In the genomic region with DNA sequence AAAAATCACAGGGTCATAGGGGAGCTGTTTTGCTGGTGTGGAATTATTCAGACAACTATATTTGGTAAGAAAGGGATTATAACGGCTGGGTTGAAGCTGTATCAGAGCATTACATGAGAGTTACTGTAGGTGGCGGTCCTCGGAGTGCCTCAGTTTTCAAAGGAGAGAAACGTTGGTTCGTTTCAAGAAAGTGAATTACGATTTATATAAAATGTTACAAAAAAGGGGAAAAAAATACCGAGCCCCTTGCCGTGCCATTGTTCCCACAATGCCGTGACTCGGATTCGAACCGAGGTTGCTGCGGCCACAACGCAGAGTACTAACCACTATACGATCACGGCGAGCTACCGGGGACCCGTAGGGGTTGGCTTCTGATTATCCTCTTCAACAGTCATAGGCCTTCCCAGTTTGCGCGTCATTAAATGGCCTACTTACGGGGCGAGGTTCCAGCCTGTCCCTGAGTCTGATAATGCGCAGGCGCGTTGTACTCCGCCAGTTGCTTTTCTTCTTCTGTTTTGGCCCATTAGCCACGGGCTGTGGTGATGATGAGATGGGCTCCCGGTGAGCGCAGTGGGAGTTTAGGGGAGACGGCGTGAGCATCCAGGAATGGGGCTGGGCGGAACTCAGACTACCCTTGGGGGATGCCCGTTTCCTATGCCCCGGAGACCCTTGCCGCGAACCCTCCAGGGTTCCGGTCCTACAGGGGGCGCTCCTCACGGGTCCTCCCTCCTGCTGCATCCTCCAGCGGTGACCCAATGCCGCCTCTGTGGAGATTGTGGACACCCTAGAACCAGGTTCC, we compare ENCODE assay signal across 1 cellular context.
TF ChIP-seq lines count a peak whose summit lies in the region.

No MANE protein-coding gene starts in this region.

TF ChIP-seq in HepG2, 621 proteins besides CTCF, POLR2A, EP300 and RAD21 (continued from another document and continues in another):
- TF ChIP-seq, protein P1, sequence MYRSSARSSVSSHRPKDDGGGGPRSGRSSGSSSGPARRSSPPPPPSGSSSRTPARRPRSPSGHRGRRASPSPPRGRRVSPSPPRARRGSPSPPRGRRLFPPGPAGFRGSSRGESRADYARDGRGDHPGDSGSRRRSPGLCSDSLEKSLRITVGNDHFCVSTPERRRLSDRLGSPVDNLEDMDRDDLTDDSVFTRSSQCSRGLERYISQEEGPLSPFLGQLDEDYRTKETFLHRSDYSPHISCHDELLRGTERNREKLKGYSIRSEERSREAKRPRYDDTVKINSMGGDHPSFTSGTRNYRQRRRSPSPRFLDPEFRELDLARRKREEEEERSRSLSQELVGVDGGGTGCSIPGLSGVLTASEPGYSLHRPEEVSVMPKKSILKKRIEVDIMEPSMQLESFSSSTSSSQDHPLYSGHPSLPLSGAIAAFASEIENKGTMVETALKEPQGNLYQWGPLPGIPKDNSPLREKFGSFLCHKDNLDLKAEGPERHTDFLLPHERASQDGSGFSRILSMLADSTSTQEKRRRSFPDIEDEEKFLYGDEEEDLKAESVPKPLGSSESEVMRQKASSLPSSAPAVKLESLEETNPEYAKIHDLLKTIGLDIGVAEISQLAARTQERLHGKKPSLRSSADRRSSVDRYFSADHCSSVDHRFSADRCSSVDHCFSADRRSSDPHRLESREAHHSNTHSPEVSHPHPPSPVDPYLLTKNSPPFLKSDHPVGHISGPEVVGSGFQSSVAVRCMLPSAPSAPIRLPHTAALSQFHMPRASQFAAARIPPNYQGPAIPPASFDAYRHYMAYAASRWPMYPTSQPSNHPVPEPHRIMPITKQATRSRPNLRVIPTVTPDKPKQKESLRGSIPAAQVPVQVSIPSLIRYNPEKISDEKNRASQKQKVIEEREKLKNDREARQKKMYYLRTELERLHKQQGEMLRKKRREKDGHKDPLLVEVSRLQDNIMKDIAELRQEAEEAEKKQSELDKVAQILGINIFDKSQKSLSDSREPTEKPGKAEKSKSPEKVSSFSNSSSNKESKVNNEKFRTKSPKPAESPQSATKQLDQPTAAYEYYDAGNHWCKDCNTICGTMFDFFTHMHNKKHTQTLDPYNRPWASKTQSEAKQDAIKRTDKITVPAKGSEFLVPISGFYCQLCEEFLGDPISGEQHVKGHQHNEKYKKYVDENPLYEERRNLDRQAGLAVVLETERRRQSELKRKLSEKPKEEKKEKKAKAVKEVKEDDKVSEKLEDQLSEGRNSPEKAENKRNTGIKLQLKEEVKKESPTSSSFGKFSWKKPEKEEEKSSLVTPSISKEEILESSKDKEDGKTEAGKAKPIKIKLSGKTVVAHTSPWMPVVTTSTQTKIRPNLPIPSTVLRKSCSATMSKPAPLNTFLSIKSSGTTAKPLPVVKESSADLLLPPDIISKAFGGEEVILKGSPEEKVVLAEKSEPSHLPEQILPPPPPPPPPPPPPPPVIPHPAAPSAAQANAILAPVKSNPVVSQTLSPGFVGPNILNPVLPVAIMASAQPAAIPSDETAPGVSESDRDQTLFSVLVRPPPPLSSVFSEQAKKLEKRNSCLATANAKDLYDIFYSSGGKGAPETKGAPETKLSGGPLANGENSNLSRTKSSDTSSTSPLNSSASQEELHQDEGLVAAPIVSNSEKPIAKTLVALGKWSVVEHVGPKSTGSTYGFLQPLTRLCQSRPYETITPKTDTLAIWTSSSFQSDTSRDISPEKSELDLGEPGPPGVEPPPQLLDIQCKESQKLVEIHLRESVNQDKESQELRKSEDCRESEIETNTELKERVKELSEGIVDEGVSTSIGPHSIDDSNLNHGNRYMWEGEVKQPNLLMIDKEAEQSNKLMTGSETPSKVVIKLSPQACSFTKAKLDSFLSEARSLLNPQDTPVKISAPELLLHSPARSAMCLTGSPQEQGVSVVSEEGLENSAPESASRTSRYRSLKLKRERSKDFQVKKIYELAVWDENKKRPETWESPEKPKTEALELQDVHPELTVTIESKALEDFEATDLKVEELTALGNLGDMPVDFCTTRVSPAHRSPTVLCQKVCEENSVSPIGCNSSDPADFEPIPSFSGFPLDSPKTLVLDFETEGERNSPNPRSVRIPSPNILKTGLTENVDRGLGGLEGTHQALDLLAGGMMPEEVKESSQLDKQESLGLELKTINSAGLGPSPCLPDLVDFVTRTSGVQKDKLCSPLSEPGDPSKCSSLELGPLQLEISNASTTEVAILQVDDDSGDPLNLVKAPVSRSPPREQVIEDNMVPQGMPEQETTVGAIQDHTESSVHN (CRISPR knock-in tag; IDR thresholded peaks at IDR 0.05) = no peak
- TF ChIP-seq, protein P2, sequence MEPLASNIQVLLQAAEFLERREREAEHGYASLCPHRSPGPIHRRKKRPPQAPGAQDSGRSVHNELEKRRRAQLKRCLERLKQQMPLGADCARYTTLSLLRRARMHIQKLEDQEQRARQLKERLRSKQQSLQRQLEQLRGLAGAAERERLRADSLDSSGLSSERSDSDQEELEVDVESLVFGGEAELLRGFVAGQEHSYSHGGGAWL (CRISPR knock-in tag; IDR thresholded peaks at IDR 0.05) = no peak
- TF ChIP-seq, protein P3, sequence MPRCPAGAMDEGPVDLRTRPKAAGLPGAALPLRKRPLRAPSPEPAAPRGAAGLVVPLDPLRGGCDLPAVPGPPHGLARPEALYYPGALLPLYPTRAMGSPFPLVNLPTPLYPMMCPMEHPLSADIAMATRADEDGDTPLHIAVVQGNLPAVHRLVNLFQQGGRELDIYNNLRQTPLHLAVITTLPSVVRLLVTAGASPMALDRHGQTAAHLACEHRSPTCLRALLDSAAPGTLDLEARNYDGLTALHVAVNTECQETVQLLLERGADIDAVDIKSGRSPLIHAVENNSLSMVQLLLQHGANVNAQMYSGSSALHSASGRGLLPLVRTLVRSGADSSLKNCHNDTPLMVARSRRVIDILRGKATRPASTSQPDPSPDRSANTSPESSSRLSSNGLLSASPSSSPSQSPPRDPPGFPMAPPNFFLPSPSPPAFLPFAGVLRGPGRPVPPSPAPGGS (CRISPR knock-in tag; IDR thresholded peaks at IDR 0.05) = 0 out of 2 replicates have a peak, but pooled peaks have one; percentile 13
- TF ChIP-seq ZNF263 (CRISPR knock-in tag; IDR thresholded peaks at IDR 0.05) (peak; percentile 80), ZNF441 (CRISPR knock-in tag; IDR thresholded peaks at IDR 0.05; ENCODE audit: borderline replicate concordance) (0 out of 2 replicates have a peak, but pooled peaks have one; percentile 20), YEATS4 (CRISPR knock-in tag; IDR thresholded peaks at IDR 0.05; ENCODE audit: borderline replicate concordance) (peak; percentile 38; the same call in 1 of the 2 replicates), ZNF749 (CRISPR knock-in tag; IDR thresholded peaks at IDR 0.05; ENCODE audit: borderline replicate concordance) (no peak), ZNF766 (CRISPR knock-in tag; IDR thresholded peaks at IDR 0.05; ENCODE audit: borderline replicate concordance) (no peak), CREM (IDR thresholded peaks at IDR 0.05) (peak; percentile 80), CREM (CRISPR knock-in tag; IDR thresholded peaks at IDR 0.05) (no peak), GABPA (IDR thresholded peaks at IDR 0.05; ENCODE audit: low read depth, low read length) (no peak), GABPA (CRISPR knock-in tag; IDR thresholded peaks at IDR 0.05; ENCODE audit: low read depth) (peak; percentile 46), SIN3B (IDR thresholded peaks at IDR 0.05; ENCODE audit: low read length) (no peak), AGO1 (IDR thresholded peaks at IDR 0.05; ENCODE audit: low read depth, low read length, poor library complexity, severe bottlenecking) (no peak), HDAC6 (IDR thresholded peaks at IDR 0.05; ENCODE audit: low read depth, low read length) (no peak), ZNF446 (CRISPR knock-in tag; IDR thresholded peaks at IDR 0.05) (no peak), RXRA (CRISPR knock-in tag; IDR thresholded peaks at IDR 0.05) (no peak), NRL (CRISPR knock-in tag; IDR thresholded peaks at IDR 0.05; ENCODE audit: borderline replicate concordance) (no peak)
- TF ChIP-seq, protein P4, sequence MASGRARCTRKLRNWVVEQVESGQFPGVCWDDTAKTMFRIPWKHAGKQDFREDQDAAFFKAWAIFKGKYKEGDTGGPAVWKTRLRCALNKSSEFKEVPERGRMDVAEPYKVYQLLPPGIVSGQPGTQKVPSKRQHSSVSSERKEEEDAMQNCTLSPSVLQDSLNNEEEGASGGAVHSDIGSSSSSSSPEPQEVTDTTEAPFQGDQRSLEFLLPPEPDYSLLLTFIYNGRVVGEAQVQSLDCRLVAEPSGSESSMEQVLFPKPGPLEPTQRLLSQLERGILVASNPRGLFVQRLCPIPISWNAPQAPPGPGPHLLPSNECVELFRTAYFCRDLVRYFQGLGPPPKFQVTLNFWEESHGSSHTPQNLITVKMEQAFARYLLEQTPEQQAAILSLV (CRISPR knock-in tag; IDR thresholded peaks at IDR 0.05; ENCODE audit: borderline replicate concordance) = peak; percentile 16; the same call in 1 of the 2 replicates
- TF ChIP-seq, protein P5, sequence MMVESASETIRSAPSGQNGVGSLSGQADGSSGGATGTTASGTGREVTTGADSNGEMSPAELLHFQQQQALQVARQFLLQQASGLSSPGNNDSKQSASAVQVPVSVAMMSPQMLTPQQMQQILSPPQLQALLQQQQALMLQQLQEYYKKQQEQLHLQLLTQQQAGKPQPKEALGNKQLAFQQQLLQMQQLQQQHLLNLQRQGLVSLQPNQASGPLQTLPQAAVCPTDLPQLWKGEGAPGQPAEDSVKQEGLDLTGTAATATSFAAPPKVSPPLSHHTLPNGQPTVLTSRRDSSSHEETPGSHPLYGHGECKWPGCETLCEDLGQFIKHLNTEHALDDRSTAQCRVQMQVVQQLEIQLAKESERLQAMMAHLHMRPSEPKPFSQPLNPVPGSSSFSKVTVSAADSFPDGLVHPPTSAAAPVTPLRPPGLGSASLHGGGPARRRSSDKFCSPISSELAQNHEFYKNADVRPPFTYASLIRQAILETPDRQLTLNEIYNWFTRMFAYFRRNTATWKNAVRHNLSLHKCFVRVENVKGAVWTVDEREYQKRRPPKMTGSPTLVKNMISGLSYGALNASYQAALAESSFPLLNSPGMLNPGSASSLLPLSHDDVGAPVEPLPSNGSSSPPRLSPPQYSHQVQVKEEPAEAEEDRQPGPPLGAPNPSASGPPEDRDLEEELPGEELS (CRISPR knock-in tag; IDR thresholded peaks at IDR 0.05) = peak; percentile 39; the same call in 1 of the 2 replicates
- TF ChIP-seq, protein P6, sequence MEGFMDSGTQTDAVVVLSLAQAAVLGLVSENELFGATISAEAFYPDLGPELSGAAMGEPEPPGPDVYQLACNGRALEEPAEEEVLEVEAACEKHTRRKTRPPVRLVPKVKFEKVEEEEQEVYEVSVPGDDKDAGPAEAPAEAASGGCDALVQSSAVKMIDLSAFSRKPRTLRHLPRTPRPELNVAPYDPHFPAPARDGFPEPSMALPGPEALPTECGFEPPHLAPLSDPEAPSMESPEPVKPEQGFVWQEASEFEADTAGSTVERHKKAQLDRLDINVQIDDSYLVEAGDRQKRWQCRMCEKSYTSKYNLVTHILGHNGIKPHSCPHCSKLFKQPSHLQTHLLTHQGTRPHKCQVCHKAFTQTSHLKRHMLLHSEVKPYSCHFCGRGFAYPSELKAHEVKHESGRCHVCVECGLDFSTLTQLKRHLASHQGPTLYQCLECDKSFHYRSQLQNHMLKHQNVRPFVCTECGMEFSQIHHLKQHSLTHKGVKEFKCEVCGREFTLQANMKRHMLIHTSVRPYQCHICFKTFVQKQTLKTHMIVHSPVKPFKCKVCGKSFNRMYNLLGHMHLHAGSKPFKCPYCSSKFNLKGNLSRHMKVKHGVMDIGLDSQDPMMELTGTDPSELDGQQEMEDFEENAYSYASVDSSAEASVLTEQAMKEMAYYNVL (CRISPR knock-in tag; IDR thresholded peaks at IDR 0.05; ENCODE audit: borderline replicate concordance) = no peak; the same call in none of the 2 replicates
- TF ChIP-seq, protein P7, sequence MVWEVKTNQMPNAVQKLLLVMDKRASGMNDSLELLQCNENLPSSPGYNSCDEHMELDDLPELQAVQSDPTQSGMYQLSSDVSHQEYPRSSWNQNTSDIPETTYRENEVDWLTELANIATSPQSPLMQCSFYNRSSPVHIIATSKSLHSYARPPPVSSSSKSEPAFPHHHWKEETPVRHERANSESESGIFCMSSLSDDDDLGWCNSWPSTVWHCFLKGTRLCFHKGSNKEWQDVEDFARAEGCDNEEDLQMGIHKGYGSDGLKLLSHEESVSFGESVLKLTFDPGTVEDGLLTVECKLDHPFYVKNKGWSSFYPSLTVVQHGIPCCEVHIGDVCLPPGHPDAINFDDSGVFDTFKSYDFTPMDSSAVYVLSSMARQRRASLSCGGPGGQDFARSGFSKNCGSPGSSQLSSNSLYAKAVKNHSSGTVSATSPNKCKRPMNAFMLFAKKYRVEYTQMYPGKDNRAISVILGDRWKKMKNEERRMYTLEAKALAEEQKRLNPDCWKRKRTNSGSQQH (CRISPR knock-in tag; IDR thresholded peaks at IDR 0.05; ENCODE audit: low read depth) = no peak
- TF ChIP-seq, protein P8, sequence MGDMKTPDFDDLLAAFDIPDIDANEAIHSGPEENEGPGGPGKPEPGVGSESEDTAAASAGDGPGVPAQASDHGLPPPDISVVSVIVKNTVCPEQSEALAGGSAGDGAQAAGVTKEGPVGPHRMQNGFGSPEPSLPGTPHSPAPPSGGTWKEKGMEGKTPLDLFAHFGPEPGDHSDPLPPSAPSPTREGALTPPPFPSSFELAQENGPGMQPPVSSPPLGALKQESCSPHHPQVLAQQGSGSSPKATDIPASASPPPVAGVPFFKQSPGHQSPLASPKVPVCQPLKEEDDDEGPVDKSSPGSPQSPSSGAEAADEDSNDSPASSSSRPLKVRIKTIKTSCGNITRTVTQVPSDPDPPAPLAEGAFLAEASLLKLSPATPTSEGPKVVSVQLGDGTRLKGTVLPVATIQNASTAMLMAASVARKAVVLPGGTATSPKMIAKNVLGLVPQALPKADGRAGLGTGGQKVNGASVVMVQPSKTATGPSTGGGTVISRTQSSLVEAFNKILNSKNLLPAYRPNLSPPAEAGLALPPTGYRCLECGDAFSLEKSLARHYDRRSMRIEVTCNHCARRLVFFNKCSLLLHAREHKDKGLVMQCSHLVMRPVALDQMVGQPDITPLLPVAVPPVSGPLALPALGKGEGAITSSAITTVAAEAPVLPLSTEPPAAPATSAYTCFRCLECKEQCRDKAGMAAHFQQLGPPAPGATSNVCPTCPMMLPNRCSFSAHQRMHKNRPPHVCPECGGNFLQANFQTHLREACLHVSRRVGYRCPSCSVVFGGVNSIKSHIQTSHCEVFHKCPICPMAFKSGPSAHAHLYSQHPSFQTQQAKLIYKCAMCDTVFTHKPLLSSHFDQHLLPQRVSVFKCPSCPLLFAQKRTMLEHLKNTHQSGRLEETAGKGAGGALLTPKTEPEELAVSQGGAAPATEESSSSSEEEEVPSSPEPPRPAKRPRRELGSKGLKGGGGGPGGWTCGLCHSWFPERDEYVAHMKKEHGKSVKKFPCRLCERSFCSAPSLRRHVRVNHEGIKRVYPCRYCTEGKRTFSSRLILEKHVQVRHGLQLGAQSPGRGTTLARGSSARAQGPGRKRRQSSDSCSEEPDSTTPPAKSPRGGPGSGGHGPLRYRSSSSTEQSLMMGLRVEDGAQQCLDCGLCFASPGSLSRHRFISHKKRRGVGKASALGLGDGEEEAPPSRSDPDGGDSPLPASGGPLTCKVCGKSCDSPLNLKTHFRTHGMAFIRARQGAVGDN (CRISPR knock-in tag; IDR thresholded peaks at IDR 0.05) = peak; percentile 86
- TF ChIP-seq, protein P9, sequence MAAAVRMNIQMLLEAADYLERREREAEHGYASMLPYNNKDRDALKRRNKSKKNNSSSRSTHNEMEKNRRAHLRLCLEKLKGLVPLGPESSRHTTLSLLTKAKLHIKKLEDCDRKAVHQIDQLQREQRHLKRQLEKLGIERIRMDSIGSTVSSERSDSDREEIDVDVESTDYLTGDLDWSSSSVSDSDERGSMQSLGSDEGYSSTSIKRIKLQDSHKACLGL (CRISPR knock-in tag; IDR thresholded peaks at IDR 0.05) = no peak; the same call in 1 of the 2 replicates
